In genomic region chr21:34075099-34075425, GRCh38 we compare ENCODE assay signal across 9 cellular contexts. TPM values are rescaled to one million over a fixed set of nuclear protein-coding genes. Genes with fewer than 3 reads are reported as not detected.
DNase-seq lines count a peak whose midpoint lies in the region; ATAC-seq lines count a peak whose summit lies in the region.
"Had no signal": no experiment of that assay in that cellular context is flagged by ENCODE, and none has a peak within 500 bp of the region (broad histone marks: within the 10 kb centered on the region; RNA-seq: fewer than 3 reads in every experiment).

No MANE protein-coding gene starts in this region.

- peaks cover 0 to 60% (median 53%) of the 10 kb centered on the region in 5 donors for H3K4me1 ChIP-seq in subcutaneous abdominal adipose tissue (ENCODE audit: control insufficient read depth in 5 of 5, insufficient read depth in 5 of 5, low read length in 5 of 5)

- peak overlapping the region; percentile 88 for H3K27ac Mint-ChIP-seq in activated CD4-positive, alpha-beta T cell treated with anti-CD3 and anti-CD28 coated beads, Interleukin-2, amount 10 ng/mL, durations not matched to agents 7 days and 5 days
- H3K27ac Mint-ChIP-seq in activated naive CD8-positive, alpha-beta T cell treated with anti-CD3 and anti-CD28 coated beads for 36 hours: peak overlapping the region; percentile 90

- no peaks in the 10 kb centered on the region for H3K27me3 ChIP-seq in layer of hippocampus (ENCODE audit: control insufficient read depth, insufficient read depth, low read length)
- no peaks in the 10 kb centered on the region for H3K27me3 ChIP-seq in subcutaneous abdominal adipose tissue (ENCODE audit: control insufficient read depth in 5 of 5, insufficient read depth in 4 of 5, low read length in 5 of 5)

- H3K4me3 Mint-ChIP-seq in activated CD4-positive, alpha-beta T cell treated with anti-CD3 and anti-CD28 coated beads, Interleukin-2, amount 10 ng/mL, durations not matched to agents 7 days and 5 days: peak overlapping the region; percentile 84
- peak overlapping the region; percentile 92 for H3K4me3 Mint-ChIP-seq in activated naive CD8-positive, alpha-beta T cell treated with anti-CD3 and anti-CD28 coated beads for 36 hours

- no peak for DNase-seq in activated CD4-positive, alpha-beta T cell treated with anti-CD3 and anti-CD28 coated beads, Interleukin-2, amount 10 ng/mL, durations not matched to agents 7 days and 5 days
- DNase-seq in activated CD4-positive, alpha-beta T cell treated with anti-CD3 and anti-CD28 coated beads, Interleukin-2, amount 50 U/mL, for 1 hour: no peak
- no peak for DNase-seq in activated naive CD8-positive, alpha-beta T cell treated with anti-CD3 and anti-CD28 coated beads for 36 hours
- DNase-seq in NCI-H1436 (lab: John Stamatoyannopoulos, UW): no peak
- DNase-seq in NCI-H226: no peak
- DNase-seq: NCI-H510A treated with DMSO at 0.1 percent for 48 hours had no signal

- H3K27ac ChIP-seq in layer of hippocampus (ENCODE audit: low read depth, low read length) (peak overlapping the region; percentile 39), subcutaneous abdominal adipose tissue (ENCODE audit: low read depth, low read length) (peak overlapping the region; percentile 77)

- H3K36me3 ChIP-seq in subcutaneous abdominal adipose tissue (ENCODE audit: control insufficient read depth in 5 of 5, insufficient read depth in 5 of 5, low read length in 5 of 5): no peaks in the 10 kb centered on the region

- no peak for ATAC-seq in GM21528 (IDR thresholded peaks at IDR 0.05; ENCODE audit: low FRiP score, unreplicated experiment)

- H3K27me3 Mint-ChIP-seq in activated CD4-positive, alpha-beta T cell treated with anti-CD3 and anti-CD28 coated beads, Interleukin-2, amount 10 ng/mL, durations not matched to agents 7 days and 5 days: no peaks in the 10 kb centered on the region
- peaks cover 3% of the 10 kb centered on the region for H3K27me3 Mint-ChIP-seq in activated naive CD8-positive, alpha-beta T cell treated with anti-CD3 and anti-CD28 coated beads for 36 hours

- H3K36me3 Mint-ChIP-seq in activated CD4-positive, alpha-beta T cell treated with anti-CD3 and anti-CD28 coated beads, Interleukin-2, amount 10 ng/mL, durations not matched to agents 7 days and 5 days (ENCODE audit: low read depth): peaks cover 50% of the 10 kb centered on the region
- peaks cover 49% of the 10 kb centered on the region for H3K36me3 Mint-ChIP-seq in activated naive CD8-positive, alpha-beta T cell treated with anti-CD3 and anti-CD28 coated beads for 36 hours

- peaks cover 65% of the 10 kb centered on the region for H3K4me1 Mint-ChIP-seq in activated CD4-positive, alpha-beta T cell treated with anti-CD3 and anti-CD28 coated beads, Interleukin-2, amount 10 ng/mL, durations not matched to agents 7 days and 5 days
- peaks cover 51% of the 10 kb centered on the region for H3K4me1 Mint-ChIP-seq in activated naive CD8-positive, alpha-beta T cell treated with anti-CD3 and anti-CD28 coated beads for 36 hours

- no peaks in the 10 kb centered on the region for H3K9me3 Mint-ChIP-seq in activated CD4-positive, alpha-beta T cell treated with anti-CD3 and anti-CD28 coated beads, Interleukin-2, amount 10 ng/mL, durations not matched to agents 7 days and 5 days
- no peaks in the 10 kb centered on the region for H3K9me3 Mint-ChIP-seq in activated naive CD8-positive, alpha-beta T cell treated with anti-CD3 and anti-CD28 coated beads for 36 hours

- POLR2A ChIA-PET in activated CD4-positive, alpha-beta T cell treated with anti-CD3 and anti-CD28 coated beads, Interleukin-2, amount 10 ng/mL, durations not matched to agents 7 days and 5 days (lab: Charles Lee): interaction anchor here (0.7 to 1.5 kb wide), 2 partner anchors 123 to 125 kb away, joined by 3 to 4 read pairs; no protein-coding TSS in a partner anchor

- H3K9ac ChIP-seq in subcutaneous abdominal adipose tissue (ENCODE audit: low read length in 5 of 5): peak overlapping the region; percentile 16 to 86 (median 72)

- no peaks in the 10 kb centered on the region for H3K9me3 ChIP-seq in subcutaneous abdominal adipose tissue (ENCODE audit: control insufficient read depth in 5 of 5, low read length in 5 of 5)

- peak overlapping the region; percentile 76 to 88 (median 82) for H3K4me3 ChIP-seq in subcutaneous abdominal adipose tissue (ENCODE audit: low read depth in 1 of 5, low read length in 5 of 5)

- CTCF ChIA-PET in activated CD4-positive, alpha-beta T cell treated with anti-CD3 and anti-CD28 coated beads, Interleukin-2, amount 10 ng/mL, durations not matched to agents 7 days and 5 days (lab: Charles Lee): interaction anchor here (0.6 to 3.2 kb wide), 11 partner anchors 8 to 160 kb away, joined by 3 to 9 read pairs (median 4); no protein-coding TSS in a partner anchor

RNA-seq across cellular contexts. Expression of gene MRPS6, which starts 1.7 kb away (rescaled TPM):
- total RNA-seq in activated CD4-positive, alpha-beta T cell treated with anti-CD3 and anti-CD28 coated beads, Interleukin-2, amount 10 ng/mL, durations not matched to agents 7 days and 5 days: 10 to 100 TPM; 77.8 to 88.2 TPM
- total RNA-seq in activated naive CD8-positive, alpha-beta T cell treated with anti-CD3 and anti-CD28 coated beads for 36 hours: 100 to 1,000 TPM; 107 to 116 TPM

RNA-seq across cellular contexts. Expression of gene SLC5A3, which starts 1.7 kb away (rescaled TPM):
- 10 to 100 TPM; 23.9 to 24.0 TPM for total RNA-seq in activated CD4-positive, alpha-beta T cell treated with anti-CD3 and anti-CD28 coated beads, Interleukin-2, amount 10 ng/mL, durations not matched to agents 7 days and 5 days
- 10 to 100 TPM; 12.4 to 12.7 TPM for total RNA-seq in activated naive CD8-positive, alpha-beta T cell treated with anti-CD3 and anti-CD28 coated beads for 36 hours
